9 cellular contexts compared by ENCODE assay signal in genomic region chr10:99917963-99918825, GRCh38.
A peak's percentile ranks its signal among the peaks of the same experiment; 100 is the strongest.
DNase-seq lines count a peak whose midpoint lies in the region; ATAC-seq and TF ChIP-seq lines count a peak whose summit lies in the region.
"Had no signal": no experiment of that assay in that cellular context is flagged by ENCODE, and none has a peak within 500 bp of the region (broad histone marks: within the 10 kb centered on the region; RNA-seq: fewer than 3 reads in every experiment).

No MANE protein-coding gene starts in this region.

- CTCF ChIA-PET in AG04449 (lab: Yijun Ruan, JAX) = interaction anchor here (0.6 to 2.5 kb wide), 7 partner anchors 8 to 127 kb away, joined by 3 to 6 read pairs (median 4); partner anchors contain the start of gene DNMBP
- CTCF ChIA-PET in Panc1 (lab: Charles Lee) = interaction anchor here (0.6 to 0.8 kb wide), 2 partner anchors 59 to 72 kb away, joined by 3 read pairs; no protein-coding TSS in a partner anchor
- CTCF ChIA-PET in Caco-2 (lab: Charles Lee) = interaction anchor here (0.6 kb wide), 1 partner anchor 19 kb away, joined by 4 read pairs; no protein-coding TSS in a partner anchor

- BruUV-seq in Panc1 (replicated peaks; lab: Mats Ljungman, UMichigan) (no TSS peak), Caco-2 (replicated peaks; lab: Mats Ljungman, UMichigan) (no TSS peak)

- H3K4me1 Mint-ChIP-seq in naive B cell (peaks cover 5 to 30% (median 15%) of the 10 kb centered on the region in 3 donors), Caco-2 (ENCODE audit: low read depth, unreplicated experiment) (peaks cover 32% of the 10 kb centered on the region)

- H3K4me1 ChIP-seq in Panc1 (ENCODE audit: control insufficient read depth, insufficient read depth, low read length) (peaks cover 24% of the 10 kb centered on the region), Caco-2 (0 out of 2 replicates have a peak, but pooled peaks cover 9% of the 10 kb centered on the region)

- no peak overlapping the region for H3K4me3 Mint-ChIP-seq in naive B cell
- H3K4me3 Mint-ChIP-seq in Caco-2 (ENCODE audit: unreplicated experiment) = no peak overlapping the region

- POLR2A ChIA-PET in AG04449 (lab: Yijun Ruan, JAX) = interaction anchor here (0.8 kb wide), 1 partner anchor 56 kb away, joined by 4 read pairs; no protein-coding TSS in a partner anchor
- POLR2A ChIA-PET in Panc1 (lab: Charles Lee) = interaction anchor here (0.6 kb wide), 1 partner anchor 21 kb away, joined by 3 read pairs; no protein-coding TSS in a partner anchor
- POLR2A ChIA-PET in Caco-2 (lab: Charles Lee) = no interaction called here

- H3K9me3 ChIP-seq in Panc1 (ENCODE audit: control insufficient read depth, insufficient read depth, low read depth, low read length) = no peaks in the 10 kb centered on the region
- H3K9me3 ChIP-seq in Caco-2 = no peaks in the 10 kb centered on the region

- H3K36me3 Mint-ChIP-seq in naive B cell (peaks cover 8 to 10% of the 10 kb centered on the region in 2 donors), Caco-2 (ENCODE audit: insufficient read depth, unreplicated experiment) (peaks cover 56% of the 10 kb centered on the region)

- ATAC-seq in Panc1 = peak; percentile 52
- ATAC-seq in naive B cell (ENCODE audit: low read depth in 2 of 2) = no peak
- ATAC-seq in GM21737 (IDR thresholded peaks at IDR 0.05; ENCODE audit: unreplicated experiment) = no peak
- ATAC-seq: activated CD4-positive, CD25-positive, alpha-beta regulatory T cell treated with anti-CD3 and anti-CD28 coated beads, Interleukin-2, amount 50 U/mL, for 24 hours had no signal

- H3K36me3 ChIP-seq in Panc1 (ENCODE audit: control insufficient read depth, insufficient read depth, low read length) (no peaks in the 10 kb centered on the region), Caco-2 (ENCODE audit: control insufficient read depth, insufficient read depth, low read length) (no peaks in the 10 kb centered on the region)

- H3K27ac Mint-ChIP-seq in naive B cell (peak overlapping the region in 5 of 6 donors; percentile 9 to 66 (median 57)), Caco-2 (ENCODE audit: unreplicated experiment) (no peak overlapping the region)

- peak overlapping the region; percentile 27 for H3K4me3 ChIP-seq in AG04449 (ENCODE audit: low read depth, low read length)
- peak overlapping the region; percentile 9 to 50; a peak in 2 of 4 replicates for H3K4me3 ChIP-seq in Panc1 (ENCODE audit: low read depth in 2 of 2, low read length in 2 of 2)
- no peak overlapping the region for H3K4me3 ChIP-seq in Caco-2 (ENCODE audit: low read depth, low read length)

- DNase-seq in AG04449 (ENCODE audit: low read depth, low spot score) = no peak
- DNase-seq in Panc1 (ENCODE audit: low read depth, low spot score) = no peak
- DNase-seq in fibroblast of the conjunctiva (ENCODE audit: low read depth) = peak; percentile 59
- DNase-seq in naive B cell = no peak
- DNase-seq in DMS153 treated with DMSO at 0.1 percent for 48 hours (lab: John Stamatoyannopoulos, UW; ENCODE audit: unreplicated experiment) = no peak
- no peak for DNase-seq in NOMO-1 treated with DMSO at 0.1 percent for 48 hours (lab: John Stamatoyannopoulos, UW; ENCODE audit: unreplicated experiment)
- no peak for DNase-seq in Caco-2

- no peaks in the 10 kb centered on the region for H3K9me3 Mint-ChIP-seq in naive B cell
- H3K9me3 Mint-ChIP-seq in Caco-2 (ENCODE audit: unreplicated experiment) = no peaks in the 10 kb centered on the region

- H3K27ac ChIP-seq in Panc1 (ENCODE audit: low read length) = peak overlapping the region; percentile 75

- H3K27me3 ChIP-seq in Panc1 (ENCODE audit: control insufficient read depth, insufficient read depth, low read length) (no peaks in the 10 kb centered on the region), Caco-2 (replicated peaks; ENCODE audit: control insufficient read depth, insufficient read depth, low read length) (no peaks in the 10 kb centered on the region)

- in situ Hi-C loops in Panc1 (cut with HindIII; ENCODE audit: low pct_unique_long_range_greater_than_20kb, low sequenced_read_pairs) = no loop called here

- no peak for TF ChIP-seq CTCF in AG04449 (IDR thresholded peaks at IDR 0.05; ENCODE audit: insufficient read depth, low read length, missing control alignments)
- no peak for TF ChIP-seq CTCF in Panc1 (IDR thresholded peaks at IDR 0.05)
- no peak for TF ChIP-seq CTCF in Caco-2 (IDR thresholded peaks at IDR 0.05; ENCODE audit: insufficient read depth in 1 of 2, low read depth in 1 of 2, low read length in 1 of 2, severe bottlenecking in 1 of 2, unreplicated experiment in 1 of 2)

- no peaks in the 10 kb centered on the region for H3K27me3 Mint-ChIP-seq in naive B cell
- no peaks in the 10 kb centered on the region for H3K27me3 Mint-ChIP-seq in Caco-2 (ENCODE audit: insufficient read depth, unreplicated experiment)

- intact Hi-C loops in Panc1 (cut with micrococcal nuclease; ENCODE audit: unreplicated experiment) (no loop called here), Caco-2 (cut with micrococcal nuclease; ENCODE audit: unreplicated experiment) (no loop called here)
